Comparison of ENCODE assay signal across 11 cellular contexts in the genomic region with DNA sequence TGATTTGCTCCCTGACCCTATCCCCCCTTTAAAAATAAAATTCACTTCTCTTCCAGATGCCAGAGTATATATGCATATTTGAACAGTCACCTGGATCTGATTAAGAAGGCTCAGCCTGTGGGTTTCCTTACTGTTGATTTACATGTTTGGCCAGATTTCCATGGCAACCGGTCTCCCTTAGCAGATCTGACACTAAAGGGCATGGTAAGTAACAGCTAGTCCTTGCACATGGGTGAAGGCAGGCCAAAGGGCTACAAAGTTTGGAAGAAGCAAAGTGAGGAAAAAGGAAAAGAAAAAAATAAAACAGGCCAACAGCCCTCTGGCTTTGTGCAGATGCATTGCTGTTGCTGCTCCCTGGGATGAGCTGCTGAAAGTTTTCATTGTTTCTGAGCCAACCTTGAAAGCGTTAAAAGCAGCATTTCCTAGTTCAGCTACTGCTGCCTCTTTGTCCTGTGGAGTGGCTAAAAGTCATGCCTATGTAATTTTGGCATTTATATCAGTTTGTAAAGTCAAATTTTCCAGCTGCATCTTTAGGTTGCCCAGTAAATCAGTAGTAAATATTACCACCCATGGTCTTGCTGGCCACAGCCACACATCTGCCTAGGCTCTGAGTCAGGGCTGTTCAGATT.
A peak's percentile ranks its signal among the peaks of the same experiment; 100 is the strongest.
DNase-seq lines count a peak whose midpoint lies in the region; ATAC-seq and TF ChIP-seq lines count a peak whose summit lies in the region.
"Had no signal": no experiment of that assay in that cellular context is flagged by ENCODE, and none has a peak within 500 bp of the region (broad histone marks: within the 10 kb centered on the region; RNA-seq: fewer than 3 reads in every experiment).

No MANE protein-coding gene starts in this region.

- H3K4me3 Mint-ChIP-seq in GM23338, result no peak overlapping the region
- H3K4me3 Mint-ChIP-seq: activated naive CD8-positive, alpha-beta T cell; stimulated activated naive CD8-positive, alpha-beta T cell treated with anti-CD3 and anti-CD28 coated beads, Interleukin-15, Interleukin-2, amounts not matched to agents 100 ng/mL and 50 ng/mL, for 24 hours had no signal

- WGBS in trophoblast cell (ENCODE audit: extremely low coverage, insufficient coverage, insufficient read length), result no CpG with 5 or more reads among the region's 2 CpGs

- no peak overlapping the region for H2BK12ac ChIP-seq in trophoblast cell (ENCODE audit: low read length)

- in situ Hi-C loops in KBM-7 (cut with MboI; ENCODE audit: low pct_unique_long_range_greater_than_20kb, low sequenced_read_pairs), result no loop called here

- H2BK120ac ChIP-seq in trophoblast cell (ENCODE audit: insufficient read depth, low read length, poor library complexity), result no peak overlapping the region

- H3K79me2 ChIP-seq in GM23338 (replicated peaks; ENCODE audit: insufficient read depth) (no peaks in the 10 kb centered on the region), trophoblast cell (ENCODE audit: control insufficient read depth, insufficient read depth, low read length, poor library complexity) (no peaks in the 10 kb centered on the region), PC-3 (ENCODE audit: low read length) (no peaks in the 10 kb centered on the region)

- no peak overlapping the region for H3K23ac ChIP-seq in trophoblast cell (ENCODE audit: low read length)

- H3K27ac ChIP-seq in GM23338 (ENCODE audit: low read depth) (no peak overlapping the region), trophoblast cell (ENCODE audit: low read depth, low read length) (peak overlapping the region; percentile 27), PC-3 (ENCODE audit: low read length) (no peak overlapping the region)

- H3K4me1 Mint-ChIP-seq in GM23338, result peaks cover 3% of the 10 kb centered on the region

- H2AK5ac ChIP-seq in trophoblast cell (ENCODE audit: low read length), result no peak overlapping the region

- no peak overlapping the region for H4K12ac ChIP-seq in trophoblast cell (ENCODE audit: low read depth, low read length)

- CTCF ChIA-PET in PC-3 (lab: Charles Lee), result no interaction called here

- H3K9me2 ChIP-seq in GM23338 (ENCODE audit: insufficient read depth), result peaks cover 4% of the 10 kb centered on the region
- H3K9me2 ChIP-seq in PC-3 (replicated peaks; ENCODE audit: low read length), result no peaks in the 10 kb centered on the region

- POLR2A ChIA-PET in PC-3 (lab: Charles Lee; ENCODE audit: unreplicated experiment), result no interaction called here

- no peak overlapping the region for H3K18ac ChIP-seq in trophoblast cell (ENCODE audit: low read length)

- no peak overlapping the region for H2BK5ac ChIP-seq in trophoblast cell (ENCODE audit: low read depth, low read length, poor library complexity)

- no peaks in the 10 kb centered on the region for H3K9me3 ChIP-seq in adipocyte (ENCODE audit: control insufficient read depth, low read length)
- no peaks in the 10 kb centered on the region for H3K9me3 ChIP-seq in trophoblast cell (ENCODE audit: insufficient read depth, low read depth, low read length)
- no peaks in the 10 kb centered on the region for H3K9me3 ChIP-seq in PC-3 (ENCODE audit: low read length)

- no TSS peak for BruUV-seq in PC-3 (replicated peaks; lab: Mats Ljungman, UMichigan)

- H3F3A ChIP-seq in GM23338 (replicated peaks; ENCODE audit: low read depth) (no peaks in the 10 kb centered on the region), PC-3 (ENCODE audit: low read length, unreplicated experiment) (no peaks in the 10 kb centered on the region)

- H4K20me1 ChIP-seq in GM23338 (replicated peaks; ENCODE audit: insufficient read depth) (no peaks in the 10 kb centered on the region), PC-3 (ENCODE audit: low read length) (no peaks in the 10 kb centered on the region)

- ATAC-seq in GM23338 (peak; percentile 33; the same call in 2 of the 3 replicates), PC-3 (no peak), HG03354 (IDR thresholded peaks at IDR 0.05; ENCODE audit: poor library complexity, severe bottlenecking, unreplicated experiment) (no peak)

- H3K27ac Mint-ChIP-seq in GM23338, result no peak overlapping the region
- H3K27ac Mint-ChIP-seq: activated naive CD8-positive, alpha-beta T cell; stimulated activated naive CD8-positive, alpha-beta T cell treated with anti-CD3 and anti-CD28 coated beads, Interleukin-15, Interleukin-2, amounts not matched to agents 100 ng/mL and 50 ng/mL, for 24 hours had no signal

- H3K36me3 ChIP-seq in GM23338 (ENCODE audit: insufficient read depth) (no peaks in the 10 kb centered on the region), adipocyte (ENCODE audit: control insufficient read depth, insufficient read depth, low read length, severe bottlenecking) (no peaks in the 10 kb centered on the region), trophoblast cell (ENCODE audit: control insufficient read depth in 1 of 2, insufficient read depth in 2 of 2, low read length in 2 of 2) (no peaks in the 10 kb centered on the region), PC-3 (ENCODE audit: low read depth, low read length) (no peaks in the 10 kb centered on the region)

- no peak overlapping the region for H3K9ac ChIP-seq in adipocyte (ENCODE audit: low read length)
- no peak overlapping the region for H3K9ac ChIP-seq in trophoblast cell (ENCODE audit: low read length)
- no peak overlapping the region for H3K9ac ChIP-seq in PC-3 (ENCODE audit: low read length)

- H3K4me3 ChIP-seq in GM23338, result no peak overlapping the region
- no peak overlapping the region for H3K4me3 ChIP-seq in adipocyte (ENCODE audit: low read length)
- no peak overlapping the region for H3K4me3 ChIP-seq in trophoblast cell (ENCODE audit: low read depth, low read length)
- no peak overlapping the region for H3K4me3 ChIP-seq in PC-3 (ENCODE audit: low read length)

- peaks cover 1% of the 10 kb centered on the region for H3K27me3 Mint-ChIP-seq in GM23338 (ENCODE audit: insufficient read depth, low read depth, poor library complexity)
- H3K27me3 Mint-ChIP-seq: activated naive CD8-positive, alpha-beta T cell; stimulated activated naive CD8-positive, alpha-beta T cell treated with anti-CD3 and anti-CD28 coated beads, Interleukin-15, Interleukin-2, amounts not matched to agents 100 ng/mL and 50 ng/mL, for 24 hours had no signal

- H3K27me3 ChIP-seq in GM23338 (ENCODE audit: insufficient read depth) (no peaks in the 10 kb centered on the region), adipocyte (replicated peaks; ENCODE audit: control insufficient read depth, insufficient read depth, low read length) (no peaks in the 10 kb centered on the region), trophoblast cell (ENCODE audit: insufficient read depth, low read length) (no peaks in the 10 kb centered on the region), PC-3 (ENCODE audit: low read length) (no peaks in the 10 kb centered on the region)

- no peak overlapping the region for H2AFZ ChIP-seq in GM23338
- H2AFZ ChIP-seq in trophoblast cell (ENCODE audit: insufficient read depth, low read length, poor library complexity), result no peak overlapping the region
- H2AFZ ChIP-seq in PC-3 (ENCODE audit: low read length), result no peak overlapping the region

- TF ChIP-seq CTCF in GM23338 (conservative IDR thresholded peaks at IDR 0.05; ENCODE audit: low read depth in 2 of 2), result no peak
- no peak for TF ChIP-seq CTCF in PC-3 (conservative IDR thresholded peaks at IDR 0.05; ENCODE audit: low read depth, low read length)

- DNase-seq in GM23338 (ENCODE audit: low spot score) (peak; percentile 38), adipocyte (ENCODE audit: low read depth) (peak; percentile 78), glomerular visceral epithelial cell (ENCODE audit: extremely low spot score) (peak; percentile 35), trophoblast cell (peak; percentile 64 to 83), KBM-7 (no peak), PC-3 (no peak)
- no peak for DNase-seq in effector CD8-positive, alpha-beta T cell (lab: John Stamatoyannopoulos, UW)
- DNase-seq: NCI-H510A treated with DMSO at 0.1 percent for 48 hours had no signal

- no peak overlapping the region for H3K4ac ChIP-seq in trophoblast cell (ENCODE audit: low read depth, low read length)

- H4K8ac ChIP-seq in trophoblast cell (ENCODE audit: low read depth, low read length), result no peak overlapping the region

- H3K4me2 ChIP-seq in GM23338, result no peak overlapping the region
- no peak overlapping the region for H3K4me2 ChIP-seq in trophoblast cell (ENCODE audit: low read length)
- no peak overlapping the region for H3K4me2 ChIP-seq in PC-3 (ENCODE audit: low read length)

- H3K79me1 ChIP-seq in trophoblast cell (ENCODE audit: low read length), result no peaks in the 10 kb centered on the region

- H3K14ac ChIP-seq in trophoblast cell (ENCODE audit: low read length), result no peak overlapping the region

- intact Hi-C loops in PC-3 (cut with micrococcal nuclease), result no loop called here

- no peaks in the 10 kb centered on the region for H3K9me3 Mint-ChIP-seq in GM23338
- H3K9me3 Mint-ChIP-seq: stimulated activated naive CD8-positive, alpha-beta T cell treated with anti-CD3 and anti-CD28 coated beads, Interleukin-15, Interleukin-2, amounts not matched to agents 100 ng/mL and 50 ng/mL, for 24 hours had no signal

- no peak overlapping the region for H4K91ac ChIP-seq in trophoblast cell (ENCODE audit: low read depth, low read length)

- H3K36me3 Mint-ChIP-seq in GM23338 (ENCODE audit: low read depth), result no peaks in the 10 kb centered on the region

- no peaks in the 10 kb centered on the region for H3K4me1 ChIP-seq in GM23338 (ENCODE audit: insufficient read depth)
- peaks cover 8% of the 10 kb centered on the region for H3K4me1 ChIP-seq in adipocyte (ENCODE audit: control insufficient read depth, insufficient read depth, low read length)
- H3K4me1 ChIP-seq in trophoblast cell (ENCODE audit: control insufficient read depth in 1 of 2, insufficient read depth in 2 of 2, low read length in 2 of 2), result peaks cover 5 to 8% of the 10 kb centered on the region in 2 experiments
- 0 out of 2 replicates have a peak, but pooled peaks cover 7% of the 10 kb centered on the region for H3K4me1 ChIP-seq in PC-3 (ENCODE audit: insufficient read depth, low read length)

TF ChIP-seq in GM23338, 12 proteins besides CTCF, POLR2A, EP300 and RAD21 (continues in another document):
- TF ChIP-seq JUNB (IDR thresholded peaks at IDR 0.05; ENCODE audit: unreplicated experiment), result no peak
- no peak for TF ChIP-seq ZNF114 (CRISPR knock-in tag; IDR thresholded peaks at IDR 0.05)
- no peak for TF ChIP-seq EZH2 (IDR thresholded peaks at IDR 0.05; ENCODE audit: low read depth, unreplicated experiment)
- TF ChIP-seq POLR2AphosphoS5 (IDR thresholded peaks at IDR 0.05; ENCODE audit: low read depth), result no peak

Comparison
In these comparisons a context has a peak if more than half of its experiments do, and no peak if none do; other contexts are left out.
1. DNase-seq: peak in GM23338 (single experiment), adipocyte (single experiment), glomerular visceral epithelial cell (single experiment) and trophoblast cell (2 of 2); none in KBM-7 (single experiment), PC-3 (single experiment) and effector CD8-positive, alpha-beta T cell (single experiment).